Comparison of ENCODE assay signal across 12 cellular contexts in genomic region chr1:202628646-202629215, GRCh38.
A peak's percentile ranks its signal among the peaks of the same experiment; 100 is the strongest.
DNase-seq lines count a peak whose midpoint lies in the region; ATAC-seq and TF ChIP-seq lines count a peak whose summit lies in the region.
"Had no signal": no experiment of that assay in that cellular context is flagged by ENCODE, and none has a peak within 500 bp of the region (broad histone marks: within the 10 kb centered on the region; RNA-seq: fewer than 3 reads in every experiment).

No MANE protein-coding gene starts in this region.

- intact Hi-C loops in activated CD8-positive, alpha-beta T cell treated with anti-CD3 and anti-CD28 coated beads for 36 hours (cut with micrococcal nuclease) = no loop called here

- H3K4me2 ChIP-seq in osteoblast (ENCODE audit: insufficient read depth, low read length) = no peak overlapping the region

- H4K20me1 ChIP-seq in osteoblast (ENCODE audit: insufficient read depth, low read length) = no peaks in the 10 kb centered on the region

- peak; percentile 21 for ATAC-seq in activated CD8-positive, alpha-beta T cell treated with anti-CD3 and anti-CD28 coated beads, Interleukin-2, amount 10 ng/mL, durations not matched to agents 7 days and 5 days
- ATAC-seq in activated CD8-positive, alpha-beta T cell treated with anti-CD3 and anti-CD28 coated beads for 36 hours = no peak
- ATAC-seq in HG02642 (IDR thresholded peaks at IDR 0.05; ENCODE audit: poor library complexity, unreplicated experiment) (peak; percentile 11), GM21360 (IDR thresholded peaks at IDR 0.05; ENCODE audit: unreplicated experiment) (no peak)
- ATAC-seq: HepG2 had no signal

- peaks cover 45% of the 10 kb centered on the region for H3K4me1 Mint-ChIP-seq in activated CD8-positive, alpha-beta T cell treated with anti-CD3 and anti-CD28 coated beads, Interleukin-2, amount 10 ng/mL, durations not matched to agents 7 days and 5 days (ENCODE audit: low read depth)
- H3K4me1 Mint-ChIP-seq in activated CD8-positive, alpha-beta T cell treated with anti-CD3 and anti-CD28 coated beads for 36 hours (ENCODE audit: low read depth) = peaks cover 32% of the 10 kb centered on the region

- TF ChIP-seq CTCF in activated CD8-positive, alpha-beta T cell treated with anti-CD3 and anti-CD28 coated beads for 36 hours (IDR thresholded peaks at IDR 0.05) = no peak
- no peak for TF ChIP-seq CTCF in osteoblast (IDR thresholded peaks at IDR 0.05; ENCODE audit: extremely low read depth, low read depth, low read length)
- no peak for TF ChIP-seq CTCF in foreskin fibroblast (IDR thresholded peaks at IDR 0.05; ENCODE audit: low read depth, low read length)
- no peak for TF ChIP-seq CTCF in RWPE1 (conservative IDR thresholded peaks at IDR 0.05; ENCODE audit: low read depth)

- H2AFZ ChIP-seq in osteoblast (ENCODE audit: low read length) = no peak overlapping the region

- POLR2A ChIA-PET in activated CD8-positive, alpha-beta T cell treated with anti-CD3 and anti-CD28 coated beads, Interleukin-2, amount 10 ng/mL, durations not matched to agents 7 days and 5 days (lab: Charles Lee) = interaction anchor here (0.6 kb wide), 1 partner anchor 1209 kb away, joined by 7 read pairs; no protein-coding TSS in a partner anchor
- POLR2A ChIA-PET in activated CD8-positive, alpha-beta T cell treated with anti-CD3 and anti-CD28 coated beads for 36 hours (lab: Charles Lee) = no interaction called here
- POLR2A ChIA-PET in RWPE1 (lab: Yijun Ruan, JAX; ENCODE audit: low non-redundant PET) = no interaction called here

- H3K36me3 Mint-ChIP-seq in activated CD8-positive, alpha-beta T cell treated with anti-CD3 and anti-CD28 coated beads, Interleukin-2, amount 10 ng/mL, durations not matched to agents 7 days and 5 days (ENCODE audit: low read depth) = no peaks in the 10 kb centered on the region
- no peaks in the 10 kb centered on the region for H3K36me3 Mint-ChIP-seq in activated CD8-positive, alpha-beta T cell treated with anti-CD3 and anti-CD28 coated beads for 36 hours (ENCODE audit: low read depth)

- H3K27ac ChIP-seq in osteoblast (ENCODE audit: low read depth, low read length) (no peak overlapping the region), RWPE1 (no peak overlapping the region)

- H3K4me3 ChIP-seq in osteoblast (ENCODE audit: insufficient read depth, low read length) (no peak overlapping the region), foreskin fibroblast (ENCODE audit: low read depth in 1 of 2, low read length in 2 of 2) (no peak overlapping the region)

- no peaks in the 10 kb centered on the region for H3K79me2 ChIP-seq in osteoblast (ENCODE audit: insufficient read depth, low read length)

- H3K27me3 Mint-ChIP-seq in activated CD8-positive, alpha-beta T cell treated with anti-CD3 and anti-CD28 coated beads, Interleukin-2, amount 10 ng/mL, durations not matched to agents 7 days and 5 days (ENCODE audit: low read depth) = peaks cover 41% of the 10 kb centered on the region
- H3K27me3 Mint-ChIP-seq in activated CD8-positive, alpha-beta T cell treated with anti-CD3 and anti-CD28 coated beads for 36 hours = peaks cover 27% of the 10 kb centered on the region

- peaks cover 3% of the 10 kb centered on the region for H3K4me1 ChIP-seq in osteoblast (ENCODE audit: insufficient read depth, low read length)

- H3K9me3 ChIP-seq in osteoblast (ENCODE audit: low read depth, low read length) = no peaks in the 10 kb centered on the region

- no peaks in the 10 kb centered on the region for H3K9me3 Mint-ChIP-seq in activated CD8-positive, alpha-beta T cell treated with anti-CD3 and anti-CD28 coated beads, Interleukin-2, amount 10 ng/mL, durations not matched to agents 7 days and 5 days (ENCODE audit: insufficient read depth)
- no peaks in the 10 kb centered on the region for H3K9me3 Mint-ChIP-seq in activated CD8-positive, alpha-beta T cell treated with anti-CD3 and anti-CD28 coated beads for 36 hours

- no peak for DNase-seq in activated CD8-positive, alpha-beta T cell treated with anti-CD3 and anti-CD28 coated beads, Interleukin-2, amount 10 ng/mL, durations not matched to agents 7 days and 5 days
- no peak for DNase-seq in activated CD8-positive, alpha-beta T cell treated with anti-CD3 and anti-CD28 coated beads for 36 hours
- DNase-seq in cerebellar cortex (ENCODE audit: low spot score) (peak; percentile 87), osteoblast (ENCODE audit: insufficient read length, low spot score, missing footprints) (peak; percentile 66), foreskin fibroblast (no peak), RWPE1 (ENCODE audit: low spot score) (no peak)
- DNase-seq: NCI-H1930; NCI-H446 treated with DMSO at 0.1 percent for 48 hours; stimulated activated naive CD4-positive, alpha-beta T cell treated with Interleukin-2 at 50 U/mL for 16 hours had no signal

- no peaks in the 10 kb centered on the region for H3K36me3 ChIP-seq in osteoblast (ENCODE audit: insufficient read depth, low read length)

- peak overlapping the region; percentile 83 for H3K27ac Mint-ChIP-seq in activated CD8-positive, alpha-beta T cell treated with anti-CD3 and anti-CD28 coated beads, Interleukin-2, amount 10 ng/mL, durations not matched to agents 7 days and 5 days
- no peak overlapping the region for H3K27ac Mint-ChIP-seq in activated CD8-positive, alpha-beta T cell treated with anti-CD3 and anti-CD28 coated beads for 36 hours

- CTCF ChIA-PET in activated CD8-positive, alpha-beta T cell treated with anti-CD3 and anti-CD28 coated beads, Interleukin-2, amount 10 ng/mL, durations not matched to agents 7 days and 5 days (lab: Charles Lee) = interaction anchor here (0.8 to 1.1 kb wide), 3 partner anchors 28 to 444 kb away, joined by 3 read pairs; no protein-coding TSS in a partner anchor
- CTCF ChIA-PET in activated CD8-positive, alpha-beta T cell treated with anti-CD3 and anti-CD28 coated beads for 36 hours (lab: Charles Lee) = interaction anchor here (2.3 kb wide), 1 partner anchor 91 kb away, joined by 6 read pairs; no protein-coding TSS in a partner anchor
- CTCF ChIA-PET in RWPE1 (lab: Yijun Ruan, JAX) = interaction anchor here (0.6 to 1.2 kb wide), 6 partner anchors 28 to 439 kb away, joined by 3 to 5 read pairs (median 4); no protein-coding TSS in a partner anchor

- H3K4me3 Mint-ChIP-seq in activated CD8-positive, alpha-beta T cell treated with anti-CD3 and anti-CD28 coated beads, Interleukin-2, amount 10 ng/mL, durations not matched to agents 7 days and 5 days = peak overlapping the region; percentile 32
- no peak overlapping the region for H3K4me3 Mint-ChIP-seq in activated CD8-positive, alpha-beta T cell treated with anti-CD3 and anti-CD28 coated beads for 36 hours

- H3K27me3 ChIP-seq in osteoblast (ENCODE audit: insufficient read depth, low read length) = peaks cover 3% of the 10 kb centered on the region

Comparison
In these comparisons a context has a peak if more than half of its experiments do, and no peak if none do; other contexts are left out.
1. ATAC-seq: peak in activated CD8-positive, alpha-beta T cell treated with anti-CD3 and anti-CD28 coated beads, Interleukin-2, amount 10 ng/mL, durations not matched to agents 7 days and 5 days (single experiment) and HG02642 (single experiment); none in activated CD8-positive, alpha-beta T cell treated with anti-CD3 and anti-CD28 coated beads for 36 hours (single experiment) and GM21360 (single experiment).
2. DNase-seq: peak in cerebellar cortex (single experiment) and osteoblast (single experiment); none in activated CD8-positive, alpha-beta T cell treated with anti-CD3 and anti-CD28 coated beads, Interleukin-2, amount 10 ng/mL, durations not matched to agents 7 days and 5 days (single experiment), activated CD8-positive, alpha-beta T cell treated with anti-CD3 and anti-CD28 coated beads for 36 hours (single experiment), foreskin fibroblast (0 of 2) and RWPE1 (single experiment).